ENCODE assay signal across 1 cellular context in genomic region chr7:101201695-101202602, GRCh38.
TF ChIP-seq lines count a peak whose summit lies in the region.

No MANE protein-coding gene starts in this region.

TF ChIP-seq in HepG2, 621 proteins besides CTCF, POLR2A, EP300 and RAD21 (continued from another document and continues in another):
- no peak for TF ChIP-seq ZNF780A (CRISPR knock-in tag; IDR thresholded peaks at IDR 0.05)
- peak; percentile 84 for TF ChIP-seq PATZ1 (CRISPR knock-in tag; IDR thresholded peaks at IDR 0.05)
- peak; percentile 74 for TF ChIP-seq ZNF574 (CRISPR knock-in tag; IDR thresholded peaks at IDR 0.05)
- TF ChIP-seq IKZF5 (CRISPR knock-in tag; IDR thresholded peaks at IDR 0.05) = no peak
- TF ChIP-seq ZNF781 (CRISPR knock-in tag; IDR thresholded peaks at IDR 0.05; ENCODE audit: borderline replicate concordance, not compliant biosample characterization) = no peak
- no peak for TF ChIP-seq ZSCAN12 (CRISPR knock-in tag; IDR thresholded peaks at IDR 0.05)
- no peak for TF ChIP-seq LCORL (IDR thresholded peaks at IDR 0.05)
- peak; percentile 71; the same call in 1 of the 2 replicates for TF ChIP-seq LCORL (CRISPR knock-in tag; IDR thresholded peaks at IDR 0.05)
- TF ChIP-seq SRSF9 (IDR thresholded peaks at IDR 0.05; ENCODE audit: borderline replicate concordance, insufficient read depth, low read depth, low read length, poor library complexity, severe bottlenecking) = no peak
- 0 out of 2 replicates have a peak, but pooled peaks have one; percentile 47 for TF ChIP-seq CSRNP1 (CRISPR knock-in tag; IDR thresholded peaks at IDR 0.05)
- TF ChIP-seq TBP (CRISPR knock-in tag; IDR thresholded peaks at IDR 0.05) = no peak
- TF ChIP-seq POLR2G (IDR thresholded peaks at IDR 0.05; ENCODE audit: low read depth, low read length) = peak; percentile 81
- no peak for TF ChIP-seq ZNF557 (CRISPR knock-in tag; IDR thresholded peaks at IDR 0.05)
- TF ChIP-seq ZGPAT (CRISPR knock-in tag; IDR thresholded peaks at IDR 0.05) = peak; percentile 58; the same call in 1 of the 2 replicates
- peak; percentile 17; the same call in 1 of the 2 replicates for TF ChIP-seq ZNF143 (CRISPR knock-in tag; IDR thresholded peaks at IDR 0.05)
- 0 out of 2 replicates have a peak, but pooled peaks have one; percentile 46 for TF ChIP-seq ZBTB34 (CRISPR knock-in tag; IDR thresholded peaks at IDR 0.05)
- no peak for TF ChIP-seq ZNF644 (CRISPR knock-in tag; IDR thresholded peaks at IDR 0.05; ENCODE audit: low read depth)
- TF ChIP-seq PHB2 (IDR thresholded peaks at IDR 0.05; ENCODE audit: partially characterized antibody) = no peak
- no peak for TF ChIP-seq SMARCC2 (IDR thresholded peaks at IDR 0.05)
- peak; percentile 68 for TF ChIP-seq ZNF430 (CRISPR knock-in tag; IDR thresholded peaks at IDR 0.05)
- TF ChIP-seq ISX (CRISPR knock-in tag; conservative IDR thresholded peaks at IDR 0.05) = no peak
- TF ChIP-seq RARA (CRISPR knock-in tag; IDR thresholded peaks at IDR 0.05) = peak; percentile 25; the same call in 1 of the 2 replicates
- TF ChIP-seq ZNF546 (CRISPR knock-in tag; conservative IDR thresholded peaks at IDR 0.05) = 0 out of 2 replicates have a peak, but pooled peaks have one; percentile 23
- no peak for TF ChIP-seq ZNF598 (CRISPR knock-in tag; IDR thresholded peaks at IDR 0.05; ENCODE audit: borderline replicate concordance)
- no peak for TF ChIP-seq SSRP1 (CRISPR knock-in tag; IDR thresholded peaks at IDR 0.05)
- TF ChIP-seq SMARCE1 (IDR thresholded peaks at IDR 0.05; ENCODE audit: borderline replicate concordance) = no peak
- no peak for TF ChIP-seq EZH2 (conservative IDR thresholded peaks at IDR 0.05; ENCODE audit: low read depth, low read length)
- TF ChIP-seq ZNF564 (CRISPR knock-in tag; IDR thresholded peaks at IDR 0.05) = no peak
- TF ChIP-seq ZNF460 (CRISPR knock-in tag; IDR thresholded peaks at IDR 0.05; ENCODE audit: borderline replicate concordance) = peak; percentile 69
- TF ChIP-seq ZNF772 (CRISPR knock-in tag; IDR thresholded peaks at IDR 0.05) = peak; percentile 84; the same call in 1 of the 2 replicates
- TF ChIP-seq CBX1 (IDR thresholded peaks at IDR 0.05; ENCODE audit: low read depth) = no peak
- peak; percentile 15; the same call in 1 of the 2 replicates for TF ChIP-seq RFXAP (CRISPR knock-in tag; IDR thresholded peaks at IDR 0.05; ENCODE audit: borderline replicate concordance)
- no peak; the same call in 1 of the 2 replicates for TF ChIP-seq ZNF503 (CRISPR knock-in tag; IDR thresholded peaks at IDR 0.05)
- TF ChIP-seq NKX3-1 (CRISPR knock-in tag; IDR thresholded peaks at IDR 0.05) = no peak
- 0 out of 2 replicates have a peak, but pooled peaks have one; percentile 35 for TF ChIP-seq SMYD3 (CRISPR knock-in tag; IDR thresholded peaks at IDR 0.05)
- 0 out of 2 replicates have a peak, but pooled peaks have one; percentile 34 for TF ChIP-seq IRX3 (CRISPR knock-in tag; IDR thresholded peaks at IDR 0.05; ENCODE audit: borderline replicate concordance, low read depth)
- no peak; the same call in 1 of the 2 replicates for TF ChIP-seq SKIL (CRISPR knock-in tag; IDR thresholded peaks at IDR 0.05; ENCODE audit: borderline replicate concordance)
- no peak for TF ChIP-seq IKZF4 (CRISPR knock-in tag; IDR thresholded peaks at IDR 0.05; ENCODE audit: borderline replicate concordance, low read depth, not compliant biosample characterization)
- TF ChIP-seq ELF3 (CRISPR knock-in tag; IDR thresholded peaks at IDR 0.05) = no peak; the same call in 1 of the 2 replicates
- no peak; the same call in 1 of the 2 replicates for TF ChIP-seq HNF1B (CRISPR knock-in tag; IDR thresholded peaks at IDR 0.05)
- no peak for TF ChIP-seq ARID3A (IDR thresholded peaks at IDR 0.05; ENCODE audit: low read depth, low read length)
- no peak for TF ChIP-seq BATF2 (CRISPR knock-in tag; IDR thresholded peaks at IDR 0.05)
